In genomic region chr20:24985802-24986201, GRCh38 we compare ENCODE assay signal across 14 cellular contexts. TPM values are rescaled to one million over a fixed set of nuclear protein-coding genes. Genes with fewer than 3 reads are reported as not detected.
DNase-seq lines count a peak whose midpoint lies in the region; ATAC-seq and TF ChIP-seq lines count a peak whose summit lies in the region.
"Had no signal": no experiment of that assay in that cellular context is flagged by ENCODE, and none has a peak within 500 bp of the region (broad histone marks: within the 10 kb centered on the region; RNA-seq: fewer than 3 reads in every experiment).

No MANE protein-coding gene starts in this region.

- H3K27me3 Mint-ChIP-seq in CD4-positive, alpha-beta memory T cell, result no peaks in the 10 kb centered on the region

- no peaks in the 10 kb centered on the region for H3K9me3 ChIP-seq in CD4-positive, alpha-beta memory T cell (ENCODE audit: control insufficient read depth in 1 of 2, low read length in 2 of 2)
- peaks cover 4% of the 10 kb centered on the region; the same call in 1 of the 2 replicates for H3K9me3 ChIP-seq in Panc1 (ENCODE audit: control insufficient read depth, insufficient read depth, low read depth, low read length)
- H3K9me3 ChIP-seq in skeletal muscle tissue (ENCODE audit: control insufficient read depth in 3 of 3, low read length in 3 of 3), result no peaks in the 10 kb centered on the region
- H3K9me3 ChIP-seq: vagina had no signal

- no peaks in the 10 kb centered on the region for H3K27me3 ChIP-seq in CD4-positive, alpha-beta memory T cell (ENCODE audit: insufficient read depth, low read length)
- H3K27me3 ChIP-seq in Panc1 (ENCODE audit: control insufficient read depth, insufficient read depth, low read length) (no peaks in the 10 kb centered on the region), layer of hippocampus (ENCODE audit: control insufficient read depth, insufficient read depth, low read length) (no peaks in the 10 kb centered on the region), skeletal muscle tissue (ENCODE audit: control insufficient read depth in 3 of 3, insufficient read depth in 3 of 3, low read length in 3 of 3) (no peaks in the 10 kb centered on the region)
- H3K27me3 ChIP-seq: vagina had no signal

- CTCF ChIA-PET in CD4-positive, alpha-beta memory T cell (lab: Charles Lee; ENCODE audit: partially characterized antibody), result interaction anchor here (1.3 kb wide), 1 partner anchor 8 kb away, joined by 3 read pairs; no protein-coding TSS in a partner anchor
- CTCF ChIA-PET in Panc1 (lab: Charles Lee), result no interaction called here

- BruUV-seq in Panc1 (replicated peaks; lab: Mats Ljungman, UMichigan), result no TSS peak

- H3K27ac ChIP-seq in CD4-positive, alpha-beta memory T cell (ENCODE audit: low read depth, low read length), result no peak overlapping the region
- H3K27ac ChIP-seq in Panc1 (ENCODE audit: low read length) (no peak overlapping the region), layer of hippocampus (ENCODE audit: low read depth, low read length) (peak overlapping the region; percentile 2), skeletal muscle tissue (ENCODE audit: low read depth, low read length) (peak overlapping the region; percentile 31)
- H3K27ac ChIP-seq: KMS-11, vagina had no signal

- peak overlapping the region in 4 of 7 donors; percentile 3 to 79 (median 73) for H3K27ac Mint-ChIP-seq in CD4-positive, alpha-beta memory T cell

- no peak for TF ChIP-seq CTCF in Panc1 (IDR thresholded peaks at IDR 0.05)
- TF ChIP-seq CTCF in GM10266 (IDR thresholded peaks at IDR 0.05; ENCODE audit: control insufficient read depth, insufficient read depth, low read depth, missing control alignments), result no peak

- peaks cover 36 to 41% of the 10 kb centered on the region in 2 donors for H3K36me3 Mint-ChIP-seq in CD4-positive, alpha-beta memory T cell

- peaks cover 0 to 1% (median 0%) of the 10 kb centered on the region in 8 donors for H3K9me3 Mint-ChIP-seq in CD4-positive, alpha-beta memory T cell

- peak overlapping the region in 2 of 8 donors; percentile 2 to 3 for H3K4me3 Mint-ChIP-seq in CD4-positive, alpha-beta memory T cell

- in situ Hi-C loops in Panc1 (cut with HindIII; ENCODE audit: low pct_unique_long_range_greater_than_20kb, low sequenced_read_pairs), result no loop called here

- 0 out of 2 replicates have a peak, but pooled peaks have one; percentile 23 for ATAC-seq in Panc1
- no peak for ATAC-seq in GM19328 (IDR thresholded peaks at IDR 0.05; ENCODE audit: unreplicated experiment)

- peak overlapping the region in 2 of 3 donors; percentile 45 to 69 for H3K9ac ChIP-seq in skeletal muscle tissue (ENCODE audit: low read depth in 1 of 3, low read length in 3 of 3)
- H3K9ac ChIP-seq: KMS-11 had no signal

- POLR2A ChIA-PET in CD4-positive, alpha-beta memory T cell (lab: Charles Lee; ENCODE audit: partially characterized antibody), result interaction anchor here (1.4 kb wide), 1 partner anchor 105 kb away, joined by 3 read pairs; no protein-coding TSS in a partner anchor
- POLR2A ChIA-PET in Panc1 (lab: Charles Lee), result no interaction called here

- no peak overlapping the region for H3K4me3 ChIP-seq in CD4-positive, alpha-beta memory T cell (ENCODE audit: low read length in 2 of 2)
- H3K4me3 ChIP-seq in Panc1 (ENCODE audit: low read depth in 2 of 2, low read length in 2 of 2) (no peak overlapping the region), skeletal muscle tissue (ENCODE audit: low read length in 3 of 3) (peak overlapping the region in 1 of 3 donors; percentile 24)
- H3K4me3 ChIP-seq: vagina had no signal

- peaks cover 37% of the 10 kb centered on the region for H3K4me1 ChIP-seq in CD4-positive, alpha-beta memory T cell (ENCODE audit: insufficient read depth, low read length)
- peaks cover 10% of the 10 kb centered on the region for H3K4me1 ChIP-seq in Panc1 (ENCODE audit: control insufficient read depth, insufficient read depth, low read length)
- peaks cover 18 to 44% (median 37%) of the 10 kb centered on the region in 3 donors for H3K4me1 ChIP-seq in skeletal muscle tissue (ENCODE audit: control insufficient read depth in 3 of 3, insufficient read depth in 3 of 3, low read length in 3 of 3)

- peaks cover 20% of the 10 kb centered on the region for H3K36me3 ChIP-seq in CD4-positive, alpha-beta memory T cell (ENCODE audit: insufficient read depth, low read length)
- peaks cover 2% of the 10 kb centered on the region; the same call in 1 of the 2 replicates for H3K36me3 ChIP-seq in Panc1 (ENCODE audit: control insufficient read depth, insufficient read depth, low read length)
- H3K36me3 ChIP-seq in skeletal muscle tissue (ENCODE audit: control insufficient read depth in 3 of 3, insufficient read depth in 3 of 3, low read length in 3 of 3), result peaks cover 0 to 6% (median 0%) of the 10 kb centered on the region in 3 donors

- H3K4me1 Mint-ChIP-seq in CD4-positive, alpha-beta memory T cell, result peaks cover 45 to 90% (median 66%) of the 10 kb centered on the region in 4 donors

- no peak for DNase-seq in CD4-positive, alpha-beta memory T cell
- no peak for DNase-seq in Panc1 (ENCODE audit: low read depth, low spot score)
- no peak for DNase-seq in GM10266 (ENCODE audit: extremely low spot score)
- DNase-seq in NCI-H524 (lab: John Stamatoyannopoulos, UW), result no peak
- DNase-seq: activated CD4-positive, alpha-beta T cell treated with anti-CD3 and anti-CD28 coated beads for 1 hour; foreskin fibroblast; GDM1; NCI-H1436 treated with DMSO at 0.1 percent for 48 hours; stimulated activated CD4-positive, alpha-beta T cell treated with anti-CD3 and anti-CD28 coated beads, Interleukin-1b, Interleukin-23, amount 100 ng/mL, for 48 hours had no signal

- intact Hi-C loops in CD4-positive, alpha-beta memory T cell (cut with micrococcal nuclease), result no loop called here
- intact Hi-C loops in Panc1 (cut with micrococcal nuclease; ENCODE audit: unreplicated experiment), result no loop called here

RNA-seq across cellular contexts. Expression of gene APMAP, which starts 6.7 kb away (rescaled TPM):
- 10 to 100 TPM; 48.4 to 50.0 TPM for total RNA-seq in CD4-positive, alpha-beta memory T cell
- polyA plus RNA-seq in CD4-positive, alpha-beta memory T cell, result 100 to 1,000 TPM in 1 of 2 donors, 10 to 100 TPM in 1; 70.7 to 130 TPM
- 165 TPM for total RNA-seq in Panc1 (2021; ENCODE audit: unreplicated experiment)
- 147 TPM for polyA plus RNA-seq in Panc1 (2012; ENCODE audit: insufficient read length)
- 41.2 TPM for total RNA-seq in skeletal muscle tissue

RNA-seq across cellular contexts. Expression of gene CST7, which starts 36.7 kb away (rescaled TPM):
- total RNA-seq in CD4-positive, alpha-beta memory T cell, result 10 to 100 TPM; 23.2 to 23.3 TPM
- 10 to 100 TPM; 57.7 to 62.8 TPM for polyA plus RNA-seq in CD4-positive, alpha-beta memory T cell
- not detected for total RNA-seq in Panc1 (2021; ENCODE audit: unreplicated experiment)
- not detected for polyA plus RNA-seq in Panc1 (2012; ENCODE audit: insufficient read length)
- total RNA-seq in skeletal muscle tissue, result 1.0 TPM

Comparison
In these comparisons a context has a peak if more than half of its experiments do, and no peak if none do; other contexts are left out.
1. H3K27ac ChIP-seq: peak in layer of hippocampus (single experiment) and skeletal muscle tissue (single experiment); none in CD4-positive, alpha-beta memory T cell (single experiment) and Panc1 (single experiment).
2. RNA of gene CST7, which starts 36.7 kb away (total RNA-seq): 23.2 to 23.3 TPM in CD4-positive, alpha-beta memory T cell; 1.0 TPM in skeletal muscle tissue (single experiment) and not detected in Panc1 (single experiment); every median in the first group is over 10 times any median in the second.